8 cellular contexts compared by ENCODE assay signal in the genomic region with DNA sequence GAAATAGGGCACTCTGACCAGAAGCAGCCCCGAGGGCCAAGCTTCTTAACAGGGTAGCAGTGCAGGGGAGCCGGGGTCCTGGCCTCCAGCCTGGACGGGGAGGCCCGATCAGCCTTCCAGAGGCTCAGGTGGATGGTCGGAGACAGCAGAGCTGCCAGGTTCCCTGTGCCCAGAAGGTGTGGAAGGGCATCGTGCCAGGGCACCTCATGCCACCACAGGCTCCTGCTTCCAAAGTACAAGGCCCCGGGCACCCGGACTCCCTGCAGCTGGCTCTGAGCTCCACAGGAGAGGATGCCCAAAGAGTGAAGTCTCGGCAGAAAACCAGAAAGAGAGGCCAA. TPM values are rescaled to one million over a fixed set of nuclear protein-coding genes. Genes with fewer than 3 reads are reported as not detected.
DNase-seq lines count a peak whose midpoint lies in the region; ATAC-seq lines count a peak whose summit lies in the region.

No MANE protein-coding gene starts in this region.

- H3K27ac ChIP-seq in HUES6 (ENCODE audit: low read depth, low read length) = peak overlapping the region; percentile 69; the same call in 1 of the 2 replicates

- H3K27ac Mint-ChIP-seq in immature natural killer cell = peak overlapping the region; percentile 90 to 99 (median 96)
- H3K27ac Mint-ChIP-seq in stimulated activated memory B cell treated with anti-CD40 and anti-IgM and Interleukin-4, amounts not matched to agents 10 μg/mL and 1 μg/mL and 100 μg/mL, for 72 hours = peak overlapping the region; percentile 91

- ATAC-seq in stimulated activated memory B cell treated with anti-CD40 and anti-IgM and Interleukin-4, amounts not matched to agents 10 μg/mL and 1 μg/mL and 100 μg/mL, for 72 hours = no peak
- ATAC-seq in HG03097 (IDR thresholded peaks at IDR 0.05; ENCODE audit: low FRiP score, unreplicated experiment) = no peak

- DNase-seq in adipocyte (ENCODE audit: low read depth) (no peak), immature natural killer cell (no peak), NCI-H2029 treated with DMSO at 0.1 percent for 48 hours (lab: John Stamatoyannopoulos, UW) (no peak), NCI-H2196 (lab: John Stamatoyannopoulos, UW; ENCODE audit: unreplicated experiment) (no peak), NCI-H2081 (lab: John Stamatoyannopoulos, UW) (no peak)

- H3K27me3 ChIP-seq in HUES6 (ENCODE audit: control insufficient read depth, insufficient read depth, low read length) (no peaks in the 10 kb centered on the region), adipocyte (replicated peaks; ENCODE audit: control insufficient read depth, insufficient read depth, low read length) (no peaks in the 10 kb centered on the region)

- peak overlapping the region; percentile 56 to 95 (median 76) for H3K4me3 Mint-ChIP-seq in immature natural killer cell
- peak overlapping the region; percentile 74 for H3K4me3 Mint-ChIP-seq in stimulated activated memory B cell treated with anti-CD40 and anti-IgM and Interleukin-4, amounts not matched to agents 10 μg/mL and 1 μg/mL and 100 μg/mL, for 72 hours

- H3K4me1 ChIP-seq in HUES6 (ENCODE audit: control insufficient read depth, insufficient read depth, low read length) (peaks cover 30% of the 10 kb centered on the region), adipocyte (ENCODE audit: control insufficient read depth, insufficient read depth, low read length) (peaks cover 51% of the 10 kb centered on the region)

- H3K9me3 Mint-ChIP-seq in immature natural killer cell = no peaks in the 10 kb centered on the region
- peaks cover 2% of the 10 kb centered on the region for H3K9me3 Mint-ChIP-seq in stimulated activated memory B cell treated with anti-CD40 and anti-IgM and Interleukin-4, amounts not matched to agents 10 μg/mL and 1 μg/mL and 100 μg/mL, for 72 hours

- H3K4me1 Mint-ChIP-seq in immature natural killer cell = peaks cover 91 to 94% of the 10 kb centered on the region in 2 donors
- H3K4me1 Mint-ChIP-seq in stimulated activated memory B cell treated with anti-CD40 and anti-IgM and Interleukin-4, amounts not matched to agents 10 μg/mL and 1 μg/mL and 100 μg/mL, for 72 hours = peaks cover 91% of the 10 kb centered on the region

- no peaks in the 10 kb centered on the region for H3K9me3 ChIP-seq in HUES6 (ENCODE audit: control insufficient read depth, insufficient read depth, low read depth, low read length)
- no peaks in the 10 kb centered on the region for H3K9me3 ChIP-seq in adipocyte (ENCODE audit: control insufficient read depth, low read length)

- H3K36me3 ChIP-seq in HUES6 (ENCODE audit: control insufficient read depth, insufficient read depth, low read length) = peaks cover 9% of the 10 kb centered on the region; the same call in 1 of the 2 replicates
- H3K36me3 ChIP-seq in adipocyte (ENCODE audit: control insufficient read depth, insufficient read depth, low read length, severe bottlenecking) = peaks cover 19% of the 10 kb centered on the region

- H3K4me3 ChIP-seq in HUES6 (ENCODE audit: low read depth, low read length) = no peak overlapping the region
- peak overlapping the region; percentile 42 for H3K4me3 ChIP-seq in adipocyte (ENCODE audit: low read length)

- H3K36me3 Mint-ChIP-seq in immature natural killer cell = peaks cover 8 to 22% (median 13%) of the 10 kb centered on the region in 3 donors
- peaks cover 39% of the 10 kb centered on the region for H3K36me3 Mint-ChIP-seq in stimulated activated memory B cell treated with anti-CD40 and anti-IgM and Interleukin-4, amounts not matched to agents 10 μg/mL and 1 μg/mL and 100 μg/mL, for 72 hours

- H3K9ac ChIP-seq in HUES6 (ENCODE audit: low read length) (peak overlapping the region; percentile 29), adipocyte (ENCODE audit: low read length) (peak overlapping the region; percentile 79)

- H3K27me3 Mint-ChIP-seq in immature natural killer cell (ENCODE audit: low read depth in 3 of 3) = peaks cover 7 to 26% (median 25%) of the 10 kb centered on the region in 3 donors
- no peaks in the 10 kb centered on the region for H3K27me3 Mint-ChIP-seq in stimulated activated memory B cell treated with anti-CD40 and anti-IgM and Interleukin-4, amounts not matched to agents 10 μg/mL and 1 μg/mL and 100 μg/mL, for 72 hours

RNA-seq across cellular contexts. Expression of gene EHD1, which starts 14.3 kb away (rescaled TPM):
- 100 to 1,000 TPM; 136 to 247 (median 160) TPM for polyA plus RNA-seq in immature natural killer cell

RNA-seq across cellular contexts. Expression of gene CDC42BPG, which starts 19.7 kb away (rescaled TPM):
- under 1 TPM in 2 of 3 donors, not detected in 1; 0.13 to 0.22 TPM for polyA plus RNA-seq in immature natural killer cell

RNA-seq across cellular contexts. Expression of gene ATG2A, which starts 52.9 kb away (rescaled TPM):
- polyA plus RNA-seq in immature natural killer cell = 10 to 100 TPM in 1 of 3 donors, 1 to 10 TPM in 2; 3.7 to 10.0 (median 6.7) TPM

RNA-seq across cellular contexts. Expression of gene MEN1, which starts 53.8 kb away (rescaled TPM):
- polyA plus RNA-seq in immature natural killer cell = 10 to 100 TPM; 15.3 to 36.1 (median 27.1) TPM
